In genomic region chr19:19636573-19636972, GRCh38 we compare ENCODE assay signal across 2 cellular contexts.
TF ChIP-seq lines count a peak whose summit lies in the region.

No MANE protein-coding gene starts in this region.

TF ChIP-seq in HEK293, 187 proteins besides CTCF, POLR2A, EP300 and RAD21:
- TF ChIP-seq MEIS1 (CRISPR knock-in tag; IDR thresholded peaks at IDR 0.05; ENCODE audit: borderline replicate concordance): no peak
- no peak for TF ChIP-seq GLI2 (tag by site-specific recombination; IDR thresholded peaks at IDR 0.05; ENCODE audit: borderline replicate concordance, low read depth)
- TF ChIP-seq BCL11A (tag by site-specific recombination; IDR thresholded peaks at IDR 0.05; ENCODE audit: low read depth): peak; percentile 43; the same call in 1 of the 2 replicates
- no peak for TF ChIP-seq ZBTB11 (tag by site-specific recombination; conservative IDR thresholded peaks at IDR 0.05; ENCODE audit: low read depth)
- TF ChIP-seq ZNF2 (tag by site-specific recombination; IDR thresholded peaks at IDR 0.05): no peak
- no peak for TF ChIP-seq ZNF473 (tag by site-specific recombination; IDR thresholded peaks at IDR 0.05)
- no peak for TF ChIP-seq ZNF600 (tag by site-specific recombination; IDR thresholded peaks at IDR 0.05)
- TF ChIP-seq SETDB1 (IDR thresholded peaks at IDR 0.05; ENCODE audit: insufficient read length, low read length): no peak
- TF ChIP-seq ZNF660 (tag by site-specific recombination; IDR thresholded peaks at IDR 0.05): no peak
- TF ChIP-seq ZBTB1 (tag by site-specific recombination; IDR thresholded peaks at IDR 0.05): no peak
- TF ChIP-seq ZNF394 (tag by site-specific recombination; IDR thresholded peaks at IDR 0.05; ENCODE audit: borderline replicate concordance): no peak
- no peak for TF ChIP-seq ZNF121 (tag by site-specific recombination; IDR thresholded peaks at IDR 0.05)
- no peak for TF ChIP-seq ZNF416 (tag by site-specific recombination; IDR thresholded peaks at IDR 0.05)
- no peak for TF ChIP-seq ZNF274 (IDR thresholded peaks at IDR 0.05; ENCODE audit: low read length)
- no peak for TF ChIP-seq ZNF274 (tag by site-specific recombination; IDR thresholded peaks at IDR 0.05; ENCODE audit: borderline replicate concordance)
- TF ChIP-seq BCL11B (tag by site-specific recombination; IDR thresholded peaks at IDR 0.05; ENCODE audit: low read depth): peak; percentile 62; the same call in 1 of the 2 replicates
- no peak for TF ChIP-seq ZSCAN4 (tag by site-specific recombination; IDR thresholded peaks at IDR 0.05)
TF ChIP-seq in HEK293: peak in this region for 2.

TF ChIP-seq in K562, 482 proteins besides CTCF, POLR2A, EP300 and RAD21:
- TF ChIP-seq CREB3L1 (IDR thresholded peaks at IDR 0.05; ENCODE audit: borderline replicate concordance, low read depth): no peak
- no peak for TF ChIP-seq POLR2AphosphoS2 (IDR thresholded peaks at IDR 0.05; ENCODE audit: low read length)
- TF ChIP-seq CBX3 (IDR thresholded peaks at IDR 0.05; ENCODE audit: borderline replicate concordance in 1 of 2, low read length in 2 of 2): no peak
- no peak for TF ChIP-seq DDX20 (tag; IDR thresholded peaks at IDR 0.05; ENCODE audit: low read depth)
- TF ChIP-seq NR2C1 (IDR thresholded peaks at IDR 0.05): no peak
- TF ChIP-seq NR2C1 (tag; IDR thresholded peaks at IDR 0.05): 0 out of 2 replicates have a peak, but pooled peaks have one; percentile 23
- no peak for TF ChIP-seq FOS (IDR thresholded peaks at IDR 0.05; ENCODE audit: extremely low read depth, insufficient read length)
- no peak for TF ChIP-seq CBFB (CRISPR knock-in tag; IDR thresholded peaks at IDR 0.05)
